11 cellular contexts compared by ENCODE assay signal in the genomic region with DNA sequence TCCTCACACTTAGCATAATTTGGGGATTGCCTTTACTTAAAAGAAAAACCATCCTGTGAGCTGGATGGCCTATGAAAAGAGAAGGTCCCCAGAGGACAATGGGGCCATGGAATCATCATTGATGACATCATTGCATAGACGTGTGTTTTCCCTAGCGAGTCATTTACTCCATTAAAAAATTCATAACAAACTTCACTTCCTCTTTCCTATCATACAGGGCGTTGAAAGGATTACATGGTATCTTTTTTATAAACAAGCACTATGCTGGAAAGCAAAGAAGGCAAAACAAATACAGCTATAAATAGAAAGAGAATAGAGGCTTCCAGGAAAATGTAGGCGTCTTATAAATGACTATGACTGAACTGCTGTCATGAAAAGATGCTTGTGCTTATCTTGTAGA. TPM values are rescaled to one million over a fixed set of nuclear protein-coding genes. Genes with fewer than 3 reads are reported as not detected.
DNase-seq lines count a peak whose midpoint lies in the region; ATAC-seq and TF ChIP-seq lines count a peak whose summit lies in the region.
"Had no signal": no experiment of that assay in that cellular context is flagged by ENCODE, and none has a peak within 500 bp of the region (broad histone marks: within the 10 kb centered on the region; RNA-seq: fewer than 3 reads in every experiment).

No MANE protein-coding gene starts in this region.

- H3K9me3 ChIP-seq in body of pancreas: no peaks in the 10 kb centered on the region
- H3K9me3 ChIP-seq in thyroid gland: no peaks in the 10 kb centered on the region

- peak; percentile 34 for ATAC-seq in HG02798 (IDR thresholded peaks at IDR 0.05; ENCODE audit: poor library complexity, unreplicated experiment)
- ATAC-seq in body of pancreas: peak; percentile 55
- no peak for ATAC-seq in HG02852 (IDR thresholded peaks at IDR 0.05; ENCODE audit: unreplicated experiment)
- no peak for ATAC-seq in GM21576 (IDR thresholded peaks at IDR 0.05; ENCODE audit: unreplicated experiment)

- intact Hi-C loops in body of pancreas (cut with DNase I) (no loop called here), thyroid gland (cut with DNase I) (no loop called here)

- TF ChIP-seq POLR2A in body of pancreas (IDR thresholded peaks at IDR 0.05): no peak
- TF ChIP-seq POLR2A in thyroid gland (IDR thresholded peaks at IDR 0.05): no peak

- WGBS in body of pancreas, 2 donors: 10 to 17% methylated on average over 4 of the region's 4 CpGs
- 54 to 59% methylated on average over 4 of the region's 4 CpGs for WGBS in thyroid gland, 2 donors

- H3K27me3 ChIP-seq in body of pancreas (no peaks in the 10 kb centered on the region), thyroid gland (no peaks in the 10 kb centered on the region)

- H3K36me3 ChIP-seq in body of pancreas (replicated peaks in 1 of 2; ENCODE audit: insufficient read depth in 1 of 2, low read depth in 2 of 2) (no peaks in the 10 kb centered on the region), thyroid gland (no peaks in the 10 kb centered on the region)

- peak; percentile 25 for DNase-seq in A172 (ENCODE audit: low spot score)
- no peak for DNase-seq in body of pancreas
- peak; percentile 16 for DNase-seq in kidney glomerular epithelial cell (lab: John Stamatoyannopoulos, UW)
- no peak for DNase-seq in NCI-H2081 treated with DMSO at 0.1 percent for 48 hours (lab: John Stamatoyannopoulos, UW)
- DNase-seq in thyroid gland: no peak
- DNase-seq: activated CD4-positive, alpha-beta memory T cell treated with anti-CD3 and anti-CD28 coated beads for 36 hours; NCI-H2171 treated with DMSO at 0.1 percent for 48 hours had no signal

- no peaks in the 10 kb centered on the region for H3K4me1 ChIP-seq in body of pancreas
- no peaks in the 10 kb centered on the region for H3K4me1 ChIP-seq in thyroid gland

- H3K27ac ChIP-seq in body of pancreas (no peak overlapping the region), thyroid gland (no peak overlapping the region)
- H3K27ac ChIP-seq: RWPE1 had no signal

- TF ChIP-seq CTCF in body of pancreas (IDR thresholded peaks at IDR 0.05): no peak
- TF ChIP-seq CTCF in thyroid gland (IDR thresholded peaks at IDR 0.05): no peak

- H3K4me3 ChIP-seq in body of pancreas (no peak overlapping the region), thyroid gland (replicated peaks in 1 of 3) (no peak overlapping the region)

RNA-seq across cellular contexts. Expression of gene COL12A1, which starts 11.3 kb away (rescaled TPM):
- 9.0 and 11.1 TPM in 2 replicates for total RNA-seq in A172 (2014; rRNA removed; shearing (Covaris generic))
- total RNA-seq in body of pancreas (10 to 100 TPM; 34.0 to 35.3 TPM), thyroid gland (10 to 100 TPM; 17.2 to 52.9 (median 27.0) TPM)
- total RNA-seq: activated CD4-positive, alpha-beta memory T cell treated with anti-CD3 and anti-CD28 coated beads for 36 hours had no signal

RNA-seq across cellular contexts. Expression of gene COX7A2, which starts 26.4 kb away (rescaled TPM):
- total RNA-seq in A172 (2014; rRNA removed; shearing (Covaris generic)): 348 and 469 TPM in 2 replicates
- total RNA-seq in body of pancreas (100 to 1,000 TPM in 1 of 2 donors, 10 to 100 TPM in 1; 50.1 to 139 TPM), thyroid gland (100 to 1,000 TPM; 136 to 578 (median 341) TPM)

Comparison
In these comparisons a context has a peak if more than half of its experiments do, and no peak if none do; other contexts are left out.
1. DNase-seq: peak in A172 (single experiment) and kidney glomerular epithelial cell (single experiment); none in body of pancreas (0 of 4), NCI-H2081 treated with DMSO at 0.1 percent for 48 hours (single experiment) and thyroid gland (0 of 2).
2. ATAC-seq: peak in HG02798 (single experiment) and body of pancreas (single experiment); none in HG02852 (single experiment) and GM21576 (single experiment).